Comparison of ENCODE assay signal across 31 cellular contexts in the genomic region with DNA sequence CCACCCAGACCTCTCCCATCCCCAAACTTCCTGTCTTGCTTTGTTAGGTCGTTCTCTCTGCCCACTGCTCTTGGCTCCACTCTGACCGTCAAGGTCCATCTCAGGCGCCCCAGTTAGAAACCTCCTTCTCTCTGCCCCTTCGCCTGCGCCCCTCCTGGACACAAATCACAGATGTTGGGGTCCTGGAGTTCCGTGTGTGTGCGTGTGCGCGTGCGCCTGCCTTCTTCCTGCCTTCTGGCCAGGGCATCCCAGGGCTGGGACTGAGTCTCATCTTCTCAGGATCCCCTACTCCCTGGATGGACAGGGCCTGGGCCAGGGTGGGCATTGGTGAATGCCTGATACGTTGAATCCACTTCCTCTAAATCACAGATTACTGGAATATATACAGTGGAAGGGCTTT. TPM values are rescaled to one million over a fixed set of nuclear protein-coding genes. Genes with fewer than 3 reads are reported as not detected.
"Had no signal": no experiment of that assay in that cellular context is flagged by ENCODE, and none has a peak within 500 bp of the region (broad histone marks: within the 10 kb centered on the region; RNA-seq: fewer than 3 reads in every experiment).

No MANE protein-coding gene starts in this region.

- H3K36me3 Mint-ChIP-seq: mesothelial cell of epicardium; naive thymus-derived CD8-positive, alpha-beta T cell; WTC11 had no signal

- H3K4me2 ChIP-seq: hepatocyte, smooth muscle cell had no signal

- H3K27ac ChIP-seq: body of pancreas, cardiac muscle cell, foreskin keratinocyte, hepatocyte, left ventricle myocardium inferior, neutrophil, pancreas, right lobe of liver, upper lobe of left lung had no signal

- DNase-seq: activated CD4-positive, alpha-beta T cell treated with anti-CD3 and anti-CD28 coated beads, Interleukin-2, amount 50 U/mL, for 4 hours; activated CD8-positive, alpha-beta memory T cell treated with anti-CD3 and anti-CD28 coated beads for 24 hours; activated CD8-positive, alpha-beta memory T cell treated with anti-CD3 and anti-CD28 coated beads, Interleukin-2, amount 50 U/mL, for 4 hours; activated naive CD4-positive, alpha-beta T cell treated with anti-CD3 and anti-CD28 coated beads for 36 hours; activated T-cell treated with anti-CD3 and anti-CD28 coated beads, Interleukin-2, amount 50 U/mL, for 24 hours; anterior cingulate cortex; body of pancreas; dermis blood vessel endothelial cell; effector memory CD4-positive, alpha-beta T cell; foreskin keratinocyte; kidney glomerular epithelial cell; left ventricle myocardium inferior; naive thymus-derived CD8-positive, alpha-beta T cell; pancreas; right lobe of liver; stimulated activated CD4-positive, alpha-beta T cell treated with anti-CD3 and anti-CD28 coated beads, Interleukin-2, amount 100 ng/mL, for 48 hours; stimulated activated CD8-positive, alpha-beta memory T cell treated with anti-CD3 and anti-CD28 coated beads, Interleukin-4, amount 100 ng/mL, for 48 hours; stimulated activated naive CD4-positive, alpha-beta T cell; T1000; upper lobe of left lung had no signal

- H3K36me3 ChIP-seq: cardiac muscle cell, left ventricle myocardium inferior, neutrophil, pancreas, right lobe of liver, upper lobe of left lung had no signal

- H3K9me3 Mint-ChIP-seq: activated naive CD4-positive, alpha-beta T cell treated with anti-CD3 and anti-CD28 coated beads for 36 hours; activated T-cell treated with anti-CD3 and anti-CD28 coated beads, Interleukin-2, amount 50 U/mL, for 24 hours; activated T-helper 2 cell treated with anti-CD3 and anti-CD28 coated beads, Interferon-gamma antibody, Interleukin-2, Interleukin-4, amounts not matched to agents 10 μg/mL and 5 μg/mL and 100 μg/mL, durations not matched to agents 14 hours and 24 hours and 36 hours; mesothelial cell of epicardium; naive thymus-derived CD8-positive, alpha-beta T cell; WTC11 had no signal

- H3K27ac Mint-ChIP-seq: activated naive CD4-positive, alpha-beta T cell treated with anti-CD3 and anti-CD28 coated beads for 36 hours; activated T-cell treated with anti-CD3 and anti-CD28 coated beads, Interleukin-2, amount 50 U/mL, for 24 hours; activated T-helper 2 cell treated with anti-CD3 and anti-CD28 coated beads, Interferon-gamma antibody, Interleukin-2, Interleukin-4, amounts not matched to agents 10 μg/mL and 5 μg/mL and 100 μg/mL, durations not matched to agents 14 hours and 24 hours and 36 hours; mesothelial cell of epicardium had no signal

- H3K27me3 ChIP-seq: body of pancreas, cardiac muscle cell, hepatocyte, pancreas, right lobe of liver, upper lobe of left lung had no signal

- H3K4me3 ChIP-seq: body of pancreas, cardiac muscle cell, hepatocyte, left ventricle myocardium inferior, pancreas, right lobe of liver, smooth muscle cell, upper lobe of left lung had no signal

- H3K4me3 Mint-ChIP-seq: activated naive CD4-positive, alpha-beta T cell treated with anti-CD3 and anti-CD28 coated beads for 36 hours; activated T-cell treated with anti-CD3 and anti-CD28 coated beads, Interleukin-2, amount 50 U/mL, for 24 hours; mesothelial cell of epicardium; naive thymus-derived CD8-positive, alpha-beta T cell; WTC11 had no signal

- H3K4me1 Mint-ChIP-seq: mesothelial cell of epicardium had no signal

- ATAC-seq: body of pancreas; foreskin keratinocyte; naive thymus-derived CD8-positive, alpha-beta T cell; pancreas; right lobe of liver had no signal

- H3K4me1 ChIP-seq: body of pancreas, foreskin keratinocyte, left ventricle myocardium inferior, pancreas, right lobe of liver, upper lobe of left lung had no signal

- H3K9me3 ChIP-seq: body of pancreas, left ventricle myocardium inferior, neutrophil, pancreas, right lobe of liver, upper lobe of left lung had no signal

RNA-seq across cellular contexts. Expression of gene ACSBG1, which starts 0.9 kb away (rescaled TPM):
- total RNA-seq: activated naive CD4-positive, alpha-beta T cell treated with anti-CD3 and anti-CD28 coated beads for 36 hours; body of pancreas; chondrocyte; dermis blood vessel endothelial cell; foreskin keratinocyte; lung microvascular endothelial cell; naive thymus-derived CD8-positive, alpha-beta T cell; pulmonary artery endothelial cell; right lobe of liver; T-helper 1 cell treated with Interleukin-12 subunit alpha and Interleukin-12 subunit beta and Interleukin-4 antibody, amounts not matched to agents 30 ng/mL and 1 ng/mL, for 36 hours had no signal
